In the genomic region with DNA sequence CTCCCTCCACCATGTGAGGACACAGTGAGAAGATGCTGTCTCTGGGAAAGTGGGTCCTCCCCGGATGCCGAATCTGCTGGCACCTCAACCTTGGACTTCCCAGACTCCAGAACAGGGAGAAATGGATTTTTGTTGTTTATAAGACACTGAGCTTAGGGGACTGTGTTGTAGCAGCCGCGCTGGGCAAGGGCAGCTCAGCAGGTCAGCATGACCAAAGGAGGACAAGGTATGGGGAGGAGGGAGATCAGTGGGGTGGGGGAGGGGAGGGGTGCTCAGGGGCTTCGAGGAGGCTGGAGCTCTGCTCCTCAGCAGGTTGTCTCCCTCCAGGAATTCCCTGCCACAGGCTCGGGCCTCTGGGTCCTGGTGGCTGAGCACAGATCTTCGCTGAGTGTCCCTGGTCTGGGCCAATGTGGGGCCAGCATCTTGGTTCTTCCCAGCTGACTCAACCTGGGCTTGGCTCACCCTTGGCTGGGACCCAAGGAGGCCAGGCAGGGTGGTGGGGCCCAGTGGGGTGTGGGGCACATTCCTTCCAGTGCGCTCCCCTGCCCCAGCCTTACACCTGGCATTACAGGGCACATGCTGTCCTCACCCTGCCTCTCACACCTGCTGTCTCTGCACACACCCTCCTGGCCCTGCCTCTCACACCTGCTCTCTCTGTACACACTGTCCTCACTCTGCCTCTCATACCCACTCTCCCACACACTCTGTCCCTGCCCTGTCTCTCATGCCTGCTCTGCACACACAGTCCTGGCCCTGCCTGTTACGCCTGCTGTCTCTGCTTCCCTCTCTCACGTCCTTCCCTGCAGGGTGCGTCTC, we compare ENCODE assay signal across 8 cellular contexts.
DNase-seq lines count a peak whose midpoint lies in the region; ATAC-seq and TF ChIP-seq lines count a peak whose summit lies in the region.

No MANE protein-coding gene starts in this region.

- TF ChIP-seq CTCF in SK-N-SH (IDR thresholded peaks at IDR 0.05) (no peak), PC-9 (conservative IDR thresholded peaks at IDR 0.05) (no peak), transverse colon (IDR thresholded peaks at IDR 0.05) (peak in 1 of 5 experiments; percentile 49)

- H3K4me3 ChIP-seq in SK-N-SH (ENCODE audit: low read depth in 2 of 2, low read length in 1 of 2): no peak overlapping the region
- no peak overlapping the region for H3K4me3 ChIP-seq in PC-9
- H3K4me3 ChIP-seq in transverse colon: no peak overlapping the region

- H3K27ac ChIP-seq in SK-N-SH (ENCODE audit: low read depth in 2 of 2, low read length in 1 of 2) (no peak overlapping the region), PC-9 (0 out of 2 replicates have a peak overlapping the region, but pooled peaks have one; percentile 2), transverse colon (peak overlapping the region; percentile 73 to 86 (median 82))

- no TSS peak for BruUV-seq in PC-9 (replicated peaks; lab: Mats Ljungman, UMichigan)

- no peak; the same call in 2 of the 3 replicates for ATAC-seq in SK-N-SH treated with all-trans-retinoic acid at 6 μM for 48 hours
- ATAC-seq in HG03521 (IDR thresholded peaks at IDR 0.05; ENCODE audit: unreplicated experiment): no peak

- H2AFZ ChIP-seq in SK-N-SH (ENCODE audit: low read depth): no peak overlapping the region
- no peak overlapping the region for H2AFZ ChIP-seq in PC-9

- H3K4me2 ChIP-seq in SK-N-SH (no peak overlapping the region), PC-9 (peak overlapping the region; percentile 35)

- no peaks in the 10 kb centered on the region for H3F3A ChIP-seq in SK-N-SH (replicated peaks; ENCODE audit: insufficient read depth)
- peaks cover 22% of the 10 kb centered on the region; the same call in 1 of the 2 replicates for H3F3A ChIP-seq in PC-9 (ENCODE audit: insufficient read depth, low read depth)

- intact Hi-C loops in PC-9 (cut with micrococcal nuclease; ENCODE audit: unreplicated experiment): no loop called here
- intact Hi-C loops in transverse colon (cut with DNase I; ENCODE audit: low total_unique reads): no loop called here

- no peak for TF ChIP-seq RAD21 in SK-N-SH (IDR thresholded peaks at IDR 0.05; ENCODE audit: low read length)

- H3K79me2 ChIP-seq in SK-N-SH (ENCODE audit: insufficient read depth): no peaks in the 10 kb centered on the region
- no peaks in the 10 kb centered on the region for H3K79me2 ChIP-seq in PC-9 (ENCODE audit: low read depth)

- H3K9me3 ChIP-seq in SK-N-SH (no peaks in the 10 kb centered on the region), PC-9 (ENCODE audit: insufficient read depth, low read depth) (no peaks in the 10 kb centered on the region), transverse colon (no peaks in the 10 kb centered on the region)

- H3K4me1 ChIP-seq in SK-N-SH (ENCODE audit: control insufficient read depth in 1 of 2, insufficient read depth in 2 of 2, low read depth in 1 of 2, low read length in 1 of 2) (peaks cover 0 to 13% of the 10 kb centered on the region in 2 experiments; a peak in 1 of 4 replicates), PC-9 (replicated peaks; ENCODE audit: insufficient read depth) (peaks cover 54% of the 10 kb centered on the region), transverse colon (peaks cover 8 to 24% (median 9%) of the 10 kb centered on the region in 4 donors)

- H3K27me3 ChIP-seq in SK-N-SH (ENCODE audit: insufficient read depth): no peaks in the 10 kb centered on the region
- no peaks in the 10 kb centered on the region for H3K27me3 ChIP-seq in PC-9 (ENCODE audit: insufficient read depth, low read depth)
- H3K27me3 ChIP-seq in transverse colon: no peaks in the 10 kb centered on the region

- H3K9me2 ChIP-seq in SK-N-SH: no peaks in the 10 kb centered on the region
- H3K9me2 ChIP-seq in PC-9 (ENCODE audit: insufficient read depth): no peaks in the 10 kb centered on the region

- DNase-seq in SK-N-SH (peak; percentile 6), PC-9 (peak; percentile 83 to 87), islet precursor cell (peak; percentile 49), transverse colon (peak; percentile 93), pons (ENCODE audit: low spot score) (no peak), activated T-cell treated with anti-CD3 and anti-CD28 coated beads for 4 hours (no peak)

- POLR2A ChIA-PET in SK-N-SH (lab: Yijun Ruan, JAX) (no interaction called here), PC-9 (lab: Charles Lee; ENCODE audit: unreplicated experiment) (no interaction called here)

- 55% methylated on average over 9 of the region's 11 CpGs for WGBS in SK-N-SH (ENCODE audit: low lambda C conversion rate)
- 60 to 70% methylated on average over 8 of the region's 11 CpGs for WGBS in transverse colon (ENCODE audit: low coverage in 1 of 2), 2 donors

- peak; percentile 86 for TF ChIP-seq POLR2A in transverse colon (IDR thresholded peaks at IDR 0.05)

- CTCF ChIA-PET in SK-N-SH (lab: Yijun Ruan, JAX) (no interaction called here), PC-9 (lab: Charles Lee) (no interaction called here)

- in situ Hi-C loops in transverse colon (cut with MboI; ENCODE audit: low pct_ligation_motif_present in 1 of 4, low pct_unique_long_range_greater_than_20kb in 1 of 4, low sequenced_read_pairs in 3 of 4): no loop called here

- no peak overlapping the region for H3K9ac ChIP-seq in SK-N-SH

- no peaks in the 10 kb centered on the region for H3K36me3 ChIP-seq in SK-N-SH (replicated peaks in 1 of 2; ENCODE audit: control insufficient read depth in 1 of 2, insufficient read depth in 2 of 2, low read length in 1 of 2)
- H3K36me3 ChIP-seq in PC-9 (ENCODE audit: low read depth): no peaks in the 10 kb centered on the region
- no peaks in the 10 kb centered on the region for H3K36me3 ChIP-seq in transverse colon

- TF ChIP-seq EP300 in SK-N-SH (IDR thresholded peaks at IDR 0.05; ENCODE audit: borderline replicate concordance in 1 of 2, low read depth in 1 of 2, low read length in 1 of 2): no peak
- peak; percentile 94 for TF ChIP-seq EP300 in transverse colon (IDR thresholded peaks at IDR 0.05; ENCODE audit: low read depth)

- no peaks in the 10 kb centered on the region for H4K20me1 ChIP-seq in SK-N-SH (ENCODE audit: insufficient read depth)
- H4K20me1 ChIP-seq in PC-9 (ENCODE audit: insufficient read depth): no peaks in the 10 kb centered on the region

TF ChIP-seq in SK-N-SH, 30 proteins besides CTCF, POLR2A, EP300 and RAD21:
- TF ChIP-seq, protein P1, sequence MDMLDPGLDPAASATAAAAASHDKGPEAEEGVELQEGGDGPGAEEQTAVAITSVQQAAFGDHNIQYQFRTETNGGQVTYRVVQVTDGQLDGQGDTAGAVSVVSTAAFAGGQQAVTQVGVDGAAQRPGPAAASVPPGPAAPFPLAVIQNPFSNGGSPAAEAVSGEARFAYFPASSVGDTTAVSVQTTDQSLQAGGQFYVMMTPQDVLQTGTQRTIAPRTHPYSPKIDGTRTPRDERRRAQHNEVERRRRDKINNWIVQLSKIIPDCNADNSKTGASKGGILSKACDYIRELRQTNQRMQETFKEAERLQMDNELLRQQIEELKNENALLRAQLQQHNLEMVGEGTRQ (IDR thresholded peaks at IDR 0.05; ENCODE audit: borderline replicate concordance, low read depth, low read length): no peak
- TF ChIP-seq MXI1 (IDR thresholded peaks at IDR 0.05; ENCODE audit: low read depth, low read length): no peak

TF ChIP-seq in SK-N-SH treated with all-trans-retinoic acid at 6 μM for 48 hours, 23 proteins besides CTCF, POLR2A, EP300 and RAD21:
- no peak for TF ChIP-seq RARB (CRISPR knock-in tag; IDR thresholded peaks at IDR 0.05)

Comparison
In these comparisons a context has a peak if more than half of its experiments do, and no peak if none do; other contexts are left out.
1. DNase-seq: peak in SK-N-SH (single experiment), PC-9 (2 of 2), islet precursor cell (single experiment) and transverse colon (single experiment); none in pons (single experiment) and activated T-cell treated with anti-CD3 and anti-CD28 coated beads for 4 hours (single experiment).
2. H3K27ac ChIP-seq: peak in PC-9 (single experiment) and transverse colon (4 of 4); none in SK-N-SH (0 of 2).